ENCODE assay signal across 9 cellular contexts in the genomic region with DNA sequence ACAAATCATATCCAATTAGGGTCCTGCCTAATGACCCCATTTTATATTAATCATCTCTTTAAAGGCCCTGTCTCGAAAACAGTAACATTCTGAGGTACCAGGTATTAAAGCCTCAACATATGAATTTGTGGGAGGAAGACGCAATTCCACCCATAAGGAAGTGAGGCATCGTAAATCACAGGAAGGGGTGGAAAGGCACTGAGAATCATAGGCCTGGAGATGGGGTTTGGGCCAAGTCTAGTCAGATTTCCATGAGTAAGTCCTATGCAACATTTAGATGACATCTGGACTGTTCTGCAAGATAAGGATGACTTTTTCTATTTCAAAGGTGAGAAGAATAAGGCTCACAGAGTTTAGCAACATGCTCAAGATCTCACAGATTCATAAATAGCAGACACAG.
"Had no signal": no experiment of that assay in that cellular context is flagged by ENCODE, and none has a peak within 500 bp of the region (broad histone marks: within the 10 kb centered on the region; RNA-seq: fewer than 3 reads in every experiment).

No MANE protein-coding gene starts in this region.

- H3K4me1 ChIP-seq: HAP-1 had no signal

- H3K27ac ChIP-seq: GM23248, HL-60 had no signal

- H3K36me3 ChIP-seq: HAP-1 had no signal

- ATAC-seq: HCT116, HepG2 had no signal

- H3K9me3 ChIP-seq: HAP-1 had no signal

- H2AFZ ChIP-seq: GM23248 had no signal

- DNase-seq: GM23248, GOT3, H7, HFFc6 had no signal

- H3K27me3 Mint-ChIP-seq: IgD-negative memory B cell had no signal

- H3K4me3 Mint-ChIP-seq: HFFc6, IgD-negative memory B cell had no signal

- H3K27ac Mint-ChIP-seq: HFFc6, IgD-negative memory B cell had no signal

- H3K9ac ChIP-seq: GM23248 had no signal

- H3K4me3 ChIP-seq: GM23248, HAP-1 had no signal

- H3K36me3 Mint-ChIP-seq: IgD-negative memory B cell had no signal

- H3K4me1 Mint-ChIP-seq: IgD-negative memory B cell had no signal
